Comparison of ENCODE assay signal across 8 cellular contexts in the genomic region with DNA sequence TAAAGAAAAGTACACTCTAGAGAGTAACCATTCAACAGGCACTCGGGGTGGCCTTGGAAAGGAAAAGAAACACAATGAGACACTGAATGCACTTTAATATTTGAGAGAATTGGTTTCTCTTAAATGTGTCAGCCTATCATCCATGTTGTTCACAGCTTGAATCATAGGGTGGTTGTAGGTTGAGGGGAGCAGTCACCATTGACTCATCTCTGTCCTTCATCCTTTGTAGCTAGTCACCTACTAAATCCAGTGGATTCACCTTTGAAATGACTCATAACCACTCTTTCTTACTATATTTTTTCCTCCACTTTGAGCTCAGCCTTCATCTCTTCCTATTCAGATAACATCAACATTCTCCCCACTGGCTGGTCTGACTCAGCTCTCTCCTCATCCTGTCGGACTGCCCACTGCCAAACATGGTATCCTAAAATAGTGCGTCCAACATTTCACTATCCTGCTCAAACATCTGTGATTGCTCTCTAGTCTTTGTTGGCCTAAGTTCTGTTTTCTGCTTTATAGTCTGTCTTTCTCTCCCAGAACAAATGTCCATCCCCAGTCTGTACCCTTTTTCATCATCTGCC.
DNase-seq lines count a peak whose midpoint lies in the region; TF ChIP-seq lines count a peak whose summit lies in the region.

No MANE protein-coding gene starts in this region.

- H3K4me1 ChIP-seq in mesodermal cell (ENCODE audit: control insufficient read depth, insufficient read depth, low read length, poor library complexity, severe bottlenecking) (peaks cover 26% of the 10 kb centered on the region), left ventricle myocardium inferior (no peaks in the 10 kb centered on the region)

- peaks cover 7% of the 10 kb centered on the region for H3K9me3 ChIP-seq in mesodermal cell (ENCODE audit: control insufficient read depth, low read length)
- no peaks in the 10 kb centered on the region for H3K9me3 ChIP-seq in left ventricle myocardium inferior (replicated peaks)

- H3K27ac ChIP-seq in mesodermal cell (ENCODE audit: low read depth, low read length, severe bottlenecking) (peak overlapping the region; percentile 72), left ventricle myocardium inferior (replicated peaks) (no peak overlapping the region)

- peaks cover 12% of the 10 kb centered on the region for H3K9me3 Mint-ChIP-seq in activated T-helper 2 cell treated with anti-CD3 and anti-CD28 coated beads, Interferon-gamma antibody, Interleukin-2, Interleukin-4, amounts not matched to agents 10 μg/mL and 5 μg/mL and 100 μg/mL, durations not matched to agents 14 hours and 24 hours and 36 hours
- H3K9me3 Mint-ChIP-seq in type B pancreatic cell: no peaks in the 10 kb centered on the region

- peak overlapping the region; percentile 52 for H3K27ac Mint-ChIP-seq in activated T-helper 2 cell treated with anti-CD3 and anti-CD28 coated beads, Interferon-gamma antibody, Interleukin-2, Interleukin-4, amounts not matched to agents 10 μg/mL and 5 μg/mL and 100 μg/mL, durations not matched to agents 14 hours and 24 hours and 36 hours
- no peak overlapping the region for H3K27ac Mint-ChIP-seq in type B pancreatic cell

- peaks cover 7% of the 10 kb centered on the region for H3K27me3 Mint-ChIP-seq in activated T-helper 2 cell treated with anti-CD3 and anti-CD28 coated beads, Interferon-gamma antibody, Interleukin-2, Interleukin-4, amounts not matched to agents 10 μg/mL and 5 μg/mL and 100 μg/mL, durations not matched to agents 14 hours and 24 hours and 36 hours (ENCODE audit: low read depth)
- H3K27me3 Mint-ChIP-seq in type B pancreatic cell: peaks cover 3% of the 10 kb centered on the region

- H3K4me3 Mint-ChIP-seq in activated T-helper 2 cell treated with anti-CD3 and anti-CD28 coated beads, Interferon-gamma antibody, Interleukin-2, Interleukin-4, amounts not matched to agents 10 μg/mL and 5 μg/mL and 100 μg/mL, durations not matched to agents 14 hours and 24 hours and 36 hours (ENCODE audit: low read depth): no peak overlapping the region
- no peak overlapping the region for H3K4me3 Mint-ChIP-seq in type B pancreatic cell

- WGBS in mesodermal cell (ENCODE audit: insufficient coverage in 2 of 2), 2 experiments: 59 to 69% methylated on average over 2 of the region's 3 CpGs

- peaks cover 34% of the 10 kb centered on the region for H3K4me1 Mint-ChIP-seq in activated T-helper 2 cell treated with anti-CD3 and anti-CD28 coated beads, Interferon-gamma antibody, Interleukin-2, Interleukin-4, amounts not matched to agents 10 μg/mL and 5 μg/mL and 100 μg/mL, durations not matched to agents 14 hours and 24 hours and 36 hours (ENCODE audit: low read depth)
- H3K4me1 Mint-ChIP-seq in type B pancreatic cell (ENCODE audit: unreplicated experiment): peaks cover 7% of the 10 kb centered on the region

- intact Hi-C loops in activated T-helper 2 cell treated with anti-CD3 and anti-CD28 coated beads, Interferon-gamma antibody, Interleukin-2, Interleukin-4, amounts not matched to agents 10 μg/mL and 5 μg/mL and 100 μg/mL, durations not matched to agents 14 hours and 24 hours and 36 hours (cut with micrococcal nuclease): loop anchor here (1.0 to 10.0 kb wide), 7 partner anchors 28 to 730 kb away; partner anchors contain the start of gene STT3B
- intact Hi-C loops in left ventricle myocardium inferior (cut with micrococcal nuclease): no loop called here

- no peak overlapping the region for H3K4me3 ChIP-seq in mesodermal cell (ENCODE audit: extremely low read depth, insufficient read depth, low read length, poor library complexity, severe bottlenecking)
- H3K4me3 ChIP-seq in left ventricle myocardium inferior: no peak overlapping the region

- peak; percentile 91 for DNase-seq in EH (ENCODE audit: low read depth)
- DNase-seq in HK-2 (ENCODE audit: unreplicated experiment): peak; percentile 17
- peak; percentile 18 for DNase-seq in activated T-helper 2 cell treated with anti-CD3 and anti-CD28 coated beads, Interferon-gamma antibody, Interleukin-2, Interleukin-4, amounts not matched to agents 10 μg/mL and 5 μg/mL and 100 μg/mL, durations not matched to agents 14 hours and 24 hours and 36 hours (ENCODE audit: low spot score)
- no peak for DNase-seq in type B pancreatic cell (ENCODE audit: extremely low spot score, unreplicated experiment)
- DNase-seq in HuH-7 (ENCODE audit: low spot score): no peak
- DNase-seq in hippocampal formation (lab: John Stamatoyannopoulos, UW): no peak
- no peak for DNase-seq in left ventricle myocardium inferior

- no peak for TF ChIP-seq CTCF in type B pancreatic cell (conservative IDR thresholded peaks at IDR 0.05)
- no peak for TF ChIP-seq CTCF in left ventricle myocardium inferior (IDR thresholded peaks at IDR 0.05; ENCODE audit: borderline replicate concordance)

- no peaks in the 10 kb centered on the region for H3K36me3 Mint-ChIP-seq in activated T-helper 2 cell treated with anti-CD3 and anti-CD28 coated beads, Interferon-gamma antibody, Interleukin-2, Interleukin-4, amounts not matched to agents 10 μg/mL and 5 μg/mL and 100 μg/mL, durations not matched to agents 14 hours and 24 hours and 36 hours (ENCODE audit: low read depth)
- H3K36me3 Mint-ChIP-seq in type B pancreatic cell: no peaks in the 10 kb centered on the region

- peaks cover 17% of the 10 kb centered on the region for H3K27me3 ChIP-seq in left ventricle myocardium inferior (ENCODE audit: low read depth)

- no peaks in the 10 kb centered on the region for H3K36me3 ChIP-seq in mesodermal cell (ENCODE audit: control insufficient read depth, insufficient read depth, low read length)
- no peaks in the 10 kb centered on the region for H3K36me3 ChIP-seq in left ventricle myocardium inferior

Comparison
In these comparisons a context has a peak if more than half of its experiments do, and no peak if none do; other contexts are left out.
1. DNase-seq: peak in EH (single experiment), HK-2 (single experiment) and activated T-helper 2 cell treated with anti-CD3 and anti-CD28 coated beads, Interferon-gamma antibody, Interleukin-2, Interleukin-4, amounts not matched to agents 10 μg/mL and 5 μg/mL and 100 μg/mL, durations not matched to agents 14 hours and 24 hours and 36 hours (single experiment); none in type B pancreatic cell (single experiment), HuH-7 (single experiment), hippocampal formation (0 of 2) and left ventricle myocardium inferior (single experiment).